21 cellular contexts compared by ENCODE assay signal in the genomic region with DNA sequence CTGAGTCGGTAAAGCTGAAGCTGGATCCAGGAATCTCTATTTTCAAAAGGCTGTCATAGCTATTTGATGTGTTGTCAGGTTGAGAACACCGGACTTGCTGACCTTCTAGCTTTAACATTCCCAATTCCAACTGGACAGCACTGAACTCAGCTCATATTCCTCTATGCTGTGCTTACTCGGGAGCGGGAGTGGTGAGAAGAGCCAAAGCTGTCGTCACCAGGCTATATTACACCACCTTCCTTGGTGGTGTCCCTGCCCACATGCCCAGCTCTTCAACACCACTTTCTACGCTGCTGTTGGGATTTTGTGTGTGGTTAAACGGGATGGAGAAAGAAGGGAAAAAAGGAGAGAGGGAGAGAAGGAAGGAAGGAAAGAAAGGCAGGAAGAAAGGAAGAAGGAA.
A peak's percentile ranks its signal among the peaks of the same experiment; 100 is the strongest.
DNase-seq lines count a peak whose midpoint lies in the region; ATAC-seq, FAIRE-seq and TF ChIP-seq lines count a peak whose summit lies in the region.
"Had no signal": no experiment of that assay in that cellular context is flagged by ENCODE, and none has a peak within 500 bp of the region (broad histone marks: within the 10 kb centered on the region; RNA-seq: fewer than 3 reads in every experiment).

No MANE protein-coding gene starts in this region.

- peak; percentile 91 for FAIRE-seq in bronchial epithelial cell (lab: Jason Lieb, UNC)
- FAIRE-seq: D721Med, HepG2 had no signal

- no peak overlapping the region for H3K4me3 ChIP-seq in HEK293 (ENCODE audit: low read depth, low read length)
- no peak overlapping the region for H3K4me3 ChIP-seq in bronchial epithelial cell (ENCODE audit: low read depth, low read length)
- H3K4me3 ChIP-seq in left ventricle myocardium inferior, result no peak overlapping the region
- H3K4me3 ChIP-seq in psoas muscle, result peak overlapping the region; percentile 37
- H3K4me3 ChIP-seq: Peyer's patch had no signal

- TF ChIP-seq CTCF in HEK293 (tag by site-specific recombination; IDR thresholded peaks at IDR 0.05) (no peak), bronchial epithelial cell (IDR thresholded peaks at IDR 0.05; ENCODE audit: insufficient read depth, low read length, severe bottlenecking) (no peak), left ventricle myocardium inferior (IDR thresholded peaks at IDR 0.05; ENCODE audit: borderline replicate concordance) (no peak), psoas muscle (IDR thresholded peaks at IDR 0.05) (no peak)

- H3K27ac ChIP-seq in HEK293 (ENCODE audit: extremely low read depth, low read depth, low read length) (no peak overlapping the region), left ventricle myocardium inferior (replicated peaks) (peak overlapping the region; percentile 11), psoas muscle (peak overlapping the region; percentile 87)
- H3K27ac ChIP-seq: KMS-11, Peyer's patch had no signal

- ATAC-seq in psoas muscle (peak; percentile 91 to 96 (median 93)), GM21737 (IDR thresholded peaks at IDR 0.05; ENCODE audit: unreplicated experiment) (no peak), GM19035 (IDR thresholded peaks at IDR 0.05; ENCODE audit: unreplicated experiment) (no peak)
- ATAC-seq: HepG2 had no signal

- 27 to 38% (median 28%) methylated on average over 7 of the region's 7 CpGs for WGBS in psoas muscle, 3 donors

- DNase-seq in bronchial epithelial cell (ENCODE audit: low read depth) (no peak), left ventricle myocardium inferior (no peak), psoas muscle (peak; percentile 47 to 80), nucleus accumbens (lab: John Stamatoyannopoulos, UW) (no peak), LoVo (ENCODE audit: low spot score) (no peak)
- DNase-seq: BE2C; CD4-positive, alpha-beta memory T cell; H7; NCI-H1417; NCI-H1930; NCI-H2171; NCI-H446 treated with DMSO at 0.1 percent for 48 hours; NCI-H82; Peyer's patch; SIG-M5 had no signal

- no peaks in the 10 kb centered on the region for H3K36me3 ChIP-seq in HEK293 (ENCODE audit: control insufficient read depth in 2 of 2, insufficient read depth in 1 of 2, low read length in 2 of 2)
- no peaks in the 10 kb centered on the region for H3K36me3 ChIP-seq in bronchial epithelial cell (ENCODE audit: control insufficient read depth, insufficient read depth, low read length)
- no peaks in the 10 kb centered on the region for H3K36me3 ChIP-seq in left ventricle myocardium inferior
- H3K36me3 ChIP-seq in psoas muscle (ENCODE audit: insufficient read depth in 1 of 2, low read depth in 1 of 2), result no peaks in the 10 kb centered on the region
- H3K36me3 ChIP-seq: BE2C, Peyer's patch had no signal

- POLR2A ChIA-PET in HEK293 (lab: Yijun Ruan, JAX), result no interaction called here

- H3K4me1 ChIP-seq in HEK293 (ENCODE audit: control insufficient read depth, insufficient read depth, low read length) (peaks cover 14% of the 10 kb centered on the region), left ventricle myocardium inferior (peaks cover 47% of the 10 kb centered on the region), psoas muscle (peaks cover 77% of the 10 kb centered on the region)
- H3K4me1 ChIP-seq: BE2C, Peyer's patch had no signal

- intact Hi-C loops in left ventricle myocardium inferior (cut with micrococcal nuclease) (no loop called here), psoas muscle (cut with DNase I) (no loop called here)

- no peaks in the 10 kb centered on the region for H3K27me3 ChIP-seq in bronchial epithelial cell (ENCODE audit: control insufficient read depth, insufficient read depth, low read length)
- no peaks in the 10 kb centered on the region for H3K27me3 ChIP-seq in left ventricle myocardium inferior (ENCODE audit: low read depth)
- no peaks in the 10 kb centered on the region for H3K27me3 ChIP-seq in psoas muscle (ENCODE audit: insufficient read depth in 3 of 3, low read length in 2 of 3)
- H3K27me3 ChIP-seq: BE2C, Peyer's patch had no signal

- CTCF ChIA-PET in HEK293 (lab: Yijun Ruan, JAX), result interaction anchor here (0.7 to 0.8 kb wide), 2 partner anchors 13 to 62 kb away, joined by 3 read pairs; no protein-coding TSS in a partner anchor

- no peaks in the 10 kb centered on the region for H3K9me3 ChIP-seq in HEK293 (ENCODE audit: control insufficient read depth, insufficient read depth, low read depth, low read length)
- H3K9me3 ChIP-seq in left ventricle myocardium inferior (replicated peaks), result no peaks in the 10 kb centered on the region
- H3K9me3 ChIP-seq in psoas muscle, result no peaks in the 10 kb centered on the region
- H3K9me3 ChIP-seq: BE2C, Peyer's patch had no signal

TF ChIP-seq in HEK293, 187 proteins besides CTCF, POLR2A, EP300 and RAD21:
- TF ChIP-seq ZNF223 (tag by site-specific recombination; IDR thresholded peaks at IDR 0.05) (no peak), ZNF211 (tag by site-specific recombination; IDR thresholded peaks at IDR 0.05; ENCODE audit: low read depth) (no peak), ZNF341 (tag by site-specific recombination; IDR thresholded peaks at IDR 0.05; ENCODE audit: low read depth) (peak; percentile 47; the same call in 1 of the 2 replicates), ZNF785 (tag by site-specific recombination; IDR thresholded peaks at IDR 0.05) (no peak), ZNF132 (tag by site-specific recombination; IDR thresholded peaks at IDR 0.05; ENCODE audit: borderline replicate concordance) (no peak), ZNF366 (tag by site-specific recombination; conservative IDR thresholded peaks at IDR 0.05) (peak; percentile 74), ZNF416 (tag by site-specific recombination; IDR thresholded peaks at IDR 0.05) (no peak), ZNF311 (tag by site-specific recombination; IDR thresholded peaks at IDR 0.05; ENCODE audit: borderline replicate concordance) (no peak), KLF9 (tag by site-specific recombination; IDR thresholded peaks at IDR 0.05; ENCODE audit: low read depth) (no peak), ZSCAN16 (tag by site-specific recombination; IDR thresholded peaks at IDR 0.05) (no peak), ZNF324 (tag by site-specific recombination; IDR thresholded peaks at IDR 0.05) (no peak), ZNF791 (tag by site-specific recombination; IDR thresholded peaks at IDR 0.05) (no peak), ZNF248 (tag by site-specific recombination; IDR thresholded peaks at IDR 0.05) (no peak), ZNF560 (tag by site-specific recombination; IDR thresholded peaks at IDR 0.05; ENCODE audit: borderline replicate concordance) (no peak)
- TF ChIP-seq, protein P1, sequence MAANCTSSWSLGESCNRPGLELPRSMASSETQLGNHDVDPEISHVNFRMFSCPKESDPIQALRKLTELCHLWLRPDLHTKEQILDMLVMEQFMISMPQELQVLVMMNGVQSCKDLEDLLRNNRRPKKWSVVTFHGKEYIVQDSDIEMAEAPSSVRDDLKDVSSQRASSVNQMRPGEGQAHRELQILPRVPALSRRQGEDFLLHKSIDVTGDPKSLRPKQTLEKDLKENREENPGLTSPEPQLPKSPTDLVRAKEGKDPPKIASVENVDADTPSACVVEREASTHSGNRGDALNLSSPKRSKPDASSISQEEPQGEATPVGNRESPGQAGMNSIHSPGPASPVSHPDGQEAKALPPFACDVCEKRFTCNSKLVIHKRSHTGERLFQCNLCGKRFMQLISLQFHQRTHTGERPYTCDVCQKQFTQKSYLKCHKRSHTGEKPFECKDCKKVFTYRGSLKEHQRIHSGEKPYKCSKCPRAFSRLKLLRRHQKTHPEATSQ (tag by site-specific recombination; IDR thresholded peaks at IDR 0.05), result no peak
- TF ChIP-seq, protein P2, sequence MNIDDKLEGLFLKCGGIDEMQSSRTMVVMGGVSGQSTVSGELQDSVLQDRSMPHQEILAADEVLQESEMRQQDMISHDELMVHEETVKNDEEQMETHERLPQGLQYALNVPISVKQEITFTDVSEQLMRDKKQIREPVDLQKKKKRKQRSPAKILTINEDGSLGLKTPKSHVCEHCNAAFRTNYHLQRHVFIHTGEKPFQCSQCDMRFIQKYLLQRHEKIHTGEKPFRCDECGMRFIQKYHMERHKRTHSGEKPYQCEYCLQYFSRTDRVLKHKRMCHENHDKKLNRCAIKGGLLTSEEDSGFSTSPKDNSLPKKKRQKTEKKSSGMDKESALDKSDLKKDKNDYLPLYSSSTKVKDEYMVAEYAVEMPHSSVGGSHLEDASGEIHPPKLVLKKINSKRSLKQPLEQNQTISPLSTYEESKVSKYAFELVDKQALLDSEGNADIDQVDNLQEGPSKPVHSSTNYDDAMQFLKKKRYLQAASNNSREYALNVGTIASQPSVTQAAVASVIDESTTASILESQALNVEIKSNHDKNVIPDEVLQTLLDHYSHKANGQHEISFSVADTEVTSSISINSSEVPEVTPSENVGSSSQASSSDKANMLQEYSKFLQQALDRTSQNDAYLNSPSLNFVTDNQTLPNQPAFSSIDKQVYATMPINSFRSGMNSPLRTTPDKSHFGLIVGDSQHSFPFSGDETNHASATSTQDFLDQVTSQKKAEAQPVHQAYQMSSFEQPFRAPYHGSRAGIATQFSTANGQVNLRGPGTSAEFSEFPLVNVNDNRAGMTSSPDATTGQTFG (tag by site-specific recombination; IDR thresholded peaks at IDR 0.05; ENCODE audit: borderline replicate concordance), result no peak
- TF ChIP-seq, protein P3, sequence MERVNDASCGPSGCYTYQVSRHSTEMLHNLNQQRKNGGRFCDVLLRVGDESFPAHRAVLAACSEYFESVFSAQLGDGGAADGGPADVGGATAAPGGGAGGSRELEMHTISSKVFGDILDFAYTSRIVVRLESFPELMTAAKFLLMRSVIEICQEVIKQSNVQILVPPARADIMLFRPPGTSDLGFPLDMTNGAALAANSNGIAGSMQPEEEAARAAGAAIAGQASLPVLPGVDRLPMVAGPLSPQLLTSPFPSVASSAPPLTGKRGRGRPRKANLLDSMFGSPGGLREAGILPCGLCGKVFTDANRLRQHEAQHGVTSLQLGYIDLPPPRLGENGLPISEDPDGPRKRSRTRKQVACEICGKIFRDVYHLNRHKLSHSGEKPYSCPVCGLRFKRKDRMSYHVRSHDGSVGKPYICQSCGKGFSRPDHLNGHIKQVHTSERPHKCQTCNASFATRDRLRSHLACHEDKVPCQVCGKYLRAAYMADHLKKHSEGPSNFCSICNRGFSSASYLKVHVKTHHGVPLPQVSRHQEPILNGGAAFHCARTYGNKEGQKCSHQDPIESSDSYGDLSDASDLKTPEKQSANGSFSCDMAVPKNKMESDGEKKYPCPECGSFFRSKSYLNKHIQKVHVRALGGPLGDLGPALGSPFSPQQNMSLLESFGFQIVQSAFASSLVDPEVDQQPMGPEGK (tag by site-specific recombination; IDR thresholded peaks at IDR 0.05), result no peak

Comparison
In these comparisons a context has a peak if more than half of its experiments do, and no peak if none do; other contexts are left out.
1. DNase-seq: peak in psoas muscle (2 of 2); none in bronchial epithelial cell (single experiment), left ventricle myocardium inferior (single experiment), nucleus accumbens (0 of 56) and LoVo (single experiment).
2. ATAC-seq: peak in psoas muscle (4 of 4); none in GM21737 (single experiment) and GM19035 (single experiment).